ENCODE assay signal across 11 cellular contexts in genomic region chr10:69374242-69374641, GRCh38. TPM values are rescaled to one million over a fixed set of nuclear protein-coding genes. Genes with fewer than 3 reads are reported as not detected.
DNase-seq lines count a peak whose midpoint lies in the region; ATAC-seq and TF ChIP-seq lines count a peak whose summit lies in the region.
"Had no signal": no experiment of that assay in that cellular context is flagged by ENCODE, and none has a peak within 500 bp of the region (broad histone marks: within the 10 kb centered on the region; RNA-seq: fewer than 3 reads in every experiment).

No MANE protein-coding gene starts in this region.

- H3K36me3 ChIP-seq in thoracic aorta = peaks cover 18% of the 10 kb centered on the region
- H3K36me3 ChIP-seq: uterus had no signal

- peaks cover 6% of the 10 kb centered on the region for H3K4me1 Mint-ChIP-seq in activated T-cell treated with anti-CD3 and anti-CD28 coated beads, Interleukin-2, amount 50 U/mL, for 72 hours (ENCODE audit: low read depth)
- H3K4me1 Mint-ChIP-seq in activated naive CD8-positive, alpha-beta T cell treated with anti-CD3 and anti-CD28 coated beads, Interleukin-2, amount 10 ng/mL, durations not matched to agents 7 days and 5 days = peaks cover 18% of the 10 kb centered on the region
- H3K4me1 Mint-ChIP-seq in glutamatergic neuron (ENCODE audit: low read depth, unreplicated experiment) = peaks cover 16% of the 10 kb centered on the region

- H3K36me3 Mint-ChIP-seq in activated T-cell treated with anti-CD3 and anti-CD28 coated beads, Interleukin-2, amount 50 U/mL, for 72 hours (ENCODE audit: insufficient read depth in 2 of 2) = peaks cover 18 to 24% of the 10 kb centered on the region in 2 donors
- H3K36me3 Mint-ChIP-seq in activated naive CD8-positive, alpha-beta T cell treated with anti-CD3 and anti-CD28 coated beads, Interleukin-2, amount 10 ng/mL, durations not matched to agents 7 days and 5 days = peaks cover 39% of the 10 kb centered on the region
- H3K36me3 Mint-ChIP-seq in glutamatergic neuron (ENCODE audit: unreplicated experiment) = peaks cover 12% of the 10 kb centered on the region

- H3K27ac ChIP-seq in thoracic aorta = peak overlapping the region; percentile 43 to 74

- H3K4me3 Mint-ChIP-seq in activated T-cell treated with anti-CD3 and anti-CD28 coated beads, Interleukin-2, amount 50 U/mL, for 72 hours = no peak overlapping the region
- no peak overlapping the region for H3K4me3 Mint-ChIP-seq in activated naive CD8-positive, alpha-beta T cell treated with anti-CD3 and anti-CD28 coated beads, Interleukin-2, amount 10 ng/mL, durations not matched to agents 7 days and 5 days
- no peak overlapping the region for H3K4me3 Mint-ChIP-seq in glutamatergic neuron (ENCODE audit: unreplicated experiment)
- H3K4me3 Mint-ChIP-seq: nephron had no signal

- DNase-seq in activated T-cell treated with anti-CD3 and anti-CD28 coated beads, Interleukin-2, amount 50 U/mL, for 72 hours = no peak
- DNase-seq in activated T-cell treated with anti-CD3 and anti-CD28 coated beads, Interleukin-2, amount 50 U/mL, for 48 hours = no peak
- DNase-seq in activated naive CD8-positive, alpha-beta T cell treated with anti-CD3 and anti-CD28 coated beads, Interleukin-2, amount 10 ng/mL, durations not matched to agents 7 days and 5 days = no peak
- DNase-seq in glutamatergic neuron = no peak
- no peak for DNase-seq in thoracic aorta (ENCODE audit: low spot score)
- no peak for DNase-seq in T-helper 9 cell
- DNase-seq: uterus had no signal

- POLR2A ChIA-PET in activated naive CD8-positive, alpha-beta T cell treated with anti-CD3 and anti-CD28 coated beads, Interleukin-2, amount 10 ng/mL, durations not matched to agents 7 days and 5 days (lab: Charles Lee) = interaction anchor here (0.9 kb wide), 1 partner anchor 57 kb away, joined by 3 read pairs; no protein-coding TSS in a partner anchor

- H3K4me1 ChIP-seq in thoracic aorta (ENCODE audit: control insufficient read depth in 1 of 2, low read depth in 2 of 2) = peaks cover 15 to 32% of the 10 kb centered on the region in 2 donors

- TF ChIP-seq CTCF in glutamatergic neuron (IDR thresholded peaks at IDR 0.05; ENCODE audit: partially characterized antibody, unreplicated experiment) (no peak), thoracic aorta (IDR thresholded peaks at IDR 0.05) (no peak)

- H3K27me3 ChIP-seq in thoracic aorta (replicated peaks; ENCODE audit: insufficient read depth) = no peaks in the 10 kb centered on the region
- H3K27me3 ChIP-seq: right atrium auricular region, uterus had no signal

- H3K9me3 ChIP-seq in thoracic aorta = no peaks in the 10 kb centered on the region
- H3K9me3 ChIP-seq: right atrium auricular region, uterus had no signal

- no peak overlapping the region for H3K4me3 ChIP-seq in thoracic aorta
- H3K4me3 ChIP-seq: right atrium auricular region, uterus had no signal

- H3K9me3 Mint-ChIP-seq in activated T-cell treated with anti-CD3 and anti-CD28 coated beads, Interleukin-2, amount 50 U/mL, for 72 hours = no peaks in the 10 kb centered on the region
- no peaks in the 10 kb centered on the region for H3K9me3 Mint-ChIP-seq in activated naive CD8-positive, alpha-beta T cell treated with anti-CD3 and anti-CD28 coated beads, Interleukin-2, amount 10 ng/mL, durations not matched to agents 7 days and 5 days
- H3K9me3 Mint-ChIP-seq in glutamatergic neuron (ENCODE audit: unreplicated experiment) = peaks cover 5% of the 10 kb centered on the region
- H3K9me3 Mint-ChIP-seq: nephron had no signal

- H3K27me3 Mint-ChIP-seq in activated T-cell treated with anti-CD3 and anti-CD28 coated beads, Interleukin-2, amount 50 U/mL, for 72 hours (ENCODE audit: low read depth) = no peaks in the 10 kb centered on the region
- H3K27me3 Mint-ChIP-seq in activated naive CD8-positive, alpha-beta T cell treated with anti-CD3 and anti-CD28 coated beads, Interleukin-2, amount 10 ng/mL, durations not matched to agents 7 days and 5 days = no peaks in the 10 kb centered on the region
- peaks cover 14% of the 10 kb centered on the region for H3K27me3 Mint-ChIP-seq in glutamatergic neuron (ENCODE audit: unreplicated experiment)

- peak overlapping the region; percentile 26 for H3K27ac Mint-ChIP-seq in activated T-cell treated with anti-CD3 and anti-CD28 coated beads, Interleukin-2, amount 50 U/mL, for 72 hours
- H3K27ac Mint-ChIP-seq in activated naive CD8-positive, alpha-beta T cell treated with anti-CD3 and anti-CD28 coated beads, Interleukin-2, amount 10 ng/mL, durations not matched to agents 7 days and 5 days = peak overlapping the region; percentile 17
- peak overlapping the region; percentile 53 for H3K27ac Mint-ChIP-seq in glutamatergic neuron (ENCODE audit: unreplicated experiment)
- H3K27ac Mint-ChIP-seq: nephron had no signal

- no peak for ATAC-seq in activated T-cell treated with anti-CD3 and anti-CD28 coated beads, Interleukin-2, amount 50 U/mL, for 72 hours (replicated peaks in 1 of 2)
- ATAC-seq in activated naive CD8-positive, alpha-beta T cell treated with anti-CD3 and anti-CD28 coated beads, Interleukin-2, amount 10 ng/mL, durations not matched to agents 7 days and 5 days (ENCODE audit: low read depth) = no peak
- ATAC-seq in thoracic aorta (ENCODE audit: insufficient number of reproducible peaks, low FRiP score, low read depth) (no peak), HG03159 (IDR thresholded peaks at IDR 0.05; ENCODE audit: unreplicated experiment) (no peak), SK-N-SH treated with all-trans-retinoic acid at 6 μM for 48 hours (no peak)

TF ChIP-seq in SK-N-SH treated with all-trans-retinoic acid at 6 μM for 48 hours, 23 proteins besides CTCF, POLR2A, EP300 and RAD21 (continues in another document):
- TF ChIP-seq ZNF8 (CRISPR knock-in tag; IDR thresholded peaks at IDR 0.05) (no peak), CSDC2 (CRISPR knock-in tag; IDR thresholded peaks at IDR 0.05) (no peak), OSR1 (CRISPR knock-in tag; IDR thresholded peaks at IDR 0.05) (no peak), ZNF565 (CRISPR knock-in tag; conservative IDR thresholded peaks at IDR 0.05; ENCODE audit: low read depth) (no peak), CREB5 (CRISPR knock-in tag; IDR thresholded peaks at IDR 0.05; ENCODE audit: low read depth) (no peak), PPARA (CRISPR knock-in tag; IDR thresholded peaks at IDR 0.05; ENCODE audit: borderline replicate concordance) (no peak), ARNTL (CRISPR knock-in tag; IDR thresholded peaks at IDR 0.05; ENCODE audit: borderline replicate concordance, low read depth) (no peak), PATZ1 (CRISPR knock-in tag; IDR thresholded peaks at IDR 0.05; ENCODE audit: borderline replicate concordance) (no peak)
- TF ChIP-seq, protein P1, sequence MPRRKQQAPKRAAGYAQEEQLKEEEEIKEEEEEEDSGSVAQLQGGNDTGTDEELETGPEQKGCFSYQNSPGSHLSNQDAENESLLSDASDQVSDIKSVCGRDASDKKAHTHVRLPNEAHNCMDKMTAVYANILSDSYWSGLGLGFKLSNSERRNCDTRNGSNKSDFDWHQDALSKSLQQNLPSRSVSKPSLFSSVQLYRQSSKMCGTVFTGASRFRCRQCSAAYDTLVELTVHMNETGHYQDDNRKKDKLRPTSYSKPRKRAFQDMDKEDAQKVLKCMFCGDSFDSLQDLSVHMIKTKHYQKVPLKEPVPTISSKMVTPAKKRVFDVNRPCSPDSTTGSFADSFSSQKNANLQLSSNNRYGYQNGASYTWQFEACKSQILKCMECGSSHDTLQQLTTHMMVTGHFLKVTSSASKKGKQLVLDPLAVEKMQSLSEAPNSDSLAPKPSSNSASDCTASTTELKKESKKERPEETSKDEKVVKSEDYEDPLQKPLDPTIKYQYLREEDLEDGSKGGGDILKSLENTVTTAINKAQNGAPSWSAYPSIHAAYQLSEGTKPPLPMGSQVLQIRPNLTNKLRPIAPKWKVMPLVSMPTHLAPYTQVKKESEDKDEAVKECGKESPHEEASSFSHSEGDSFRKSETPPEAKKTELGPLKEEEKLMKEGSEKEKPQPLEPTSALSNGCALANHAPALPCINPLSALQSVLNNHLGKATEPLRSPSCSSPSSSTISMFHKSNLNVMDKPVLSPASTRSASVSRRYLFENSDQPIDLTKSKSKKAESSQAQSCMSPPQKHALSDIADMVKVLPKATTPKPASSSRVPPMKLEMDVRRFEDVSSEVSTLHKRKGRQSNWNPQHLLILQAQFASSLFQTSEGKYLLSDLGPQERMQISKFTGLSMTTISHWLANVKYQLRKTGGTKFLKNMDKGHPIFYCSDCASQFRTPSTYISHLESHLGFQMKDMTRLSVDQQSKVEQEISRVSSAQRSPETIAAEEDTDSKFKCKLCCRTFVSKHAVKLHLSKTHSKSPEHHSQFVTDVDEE (CRISPR knock-in tag; IDR thresholded peaks at IDR 0.05) = no peak

RNA-seq across cellular contexts. Expression of gene TACR2, which starts 42.5 kb away (rescaled TPM):
- not detected for total RNA-seq in activated T-cell treated with anti-CD3 and anti-CD28 coated beads, Interleukin-2, amount 50 U/mL, for 72 hours
- total RNA-seq in activated naive CD8-positive, alpha-beta T cell treated with anti-CD3 and anti-CD28 coated beads, Interleukin-2, amount 10 ng/mL, durations not matched to agents 7 days and 5 days = not detected
- total RNA-seq in glutamatergic neuron (ENCODE audit: unreplicated experiment) = not detected
- under 1 TPM in 1 of 2 donors, not detected in 1; 0.27 TPM for total RNA-seq in thoracic aorta
